In genomic region chr6:37306026-37306425, GRCh38 we compare ENCODE assay signal across 16 cellular contexts. TPM values are rescaled to one million over a fixed set of nuclear protein-coding genes. Genes with fewer than 3 reads are reported as not detected.
A peak's percentile ranks its signal among the peaks of the same experiment; 100 is the strongest.
DNase-seq lines count a peak whose midpoint lies in the region; ATAC-seq and TF ChIP-seq lines count a peak whose summit lies in the region.
"Had no signal": no experiment of that assay in that cellular context is flagged by ENCODE, and none has a peak within 500 bp of the region (broad histone marks: within the 10 kb centered on the region; RNA-seq: fewer than 3 reads in every experiment).

No MANE protein-coding gene starts in this region.

- POLR2A ChIA-PET in WTC11 (lab: Charles Lee), result no interaction called here

- peak; percentile 6 for DNase-seq in DMS79 treated with DMSO at 0.1 percent for 48 hours (lab: John Stamatoyannopoulos, UW)
- no peak for DNase-seq in DMS79 (lab: John Stamatoyannopoulos, UW)
- DNase-seq in MM.1S, result peak; percentile 58
- DNase-seq in WTC11 (ENCODE audit: low spot score), result no peak
- peak in 1 of 2 donors; percentile 39 for DNase-seq in foreskin keratinocyte
- no peak for DNase-seq in GM19238 (ENCODE audit: insufficient read length, low spot score)
- no peak for DNase-seq in NCI-H1105 (lab: John Stamatoyannopoulos, UW)
- DNase-seq in NCI-H69 (lab: John Stamatoyannopoulos, UW), result no peak
- DNase-seq: 8988T, HFFc6, MV-4-11, NCI-H1436, NCI-H2081, SHP77 had no signal

- H3K79me2 ChIP-seq in MM.1S (ENCODE audit: low read length), result no peaks in the 10 kb centered on the region

- no peaks in the 10 kb centered on the region for H3K9me3 Mint-ChIP-seq in WTC11
- H3K9me3 Mint-ChIP-seq: GM23338, HFFc6 had no signal

- H3K4me2 ChIP-seq in MM.1S (ENCODE audit: low read depth, low read length), result peak overlapping the region; percentile 42
- H3K4me2 ChIP-seq: BLaER1 treated with 17β-estradiol and CSF1 and Interleukin-3, amounts not matched to agents 10 nM and 100 nM; GM23338 had no signal

- no peak overlapping the region for H3K4me3 Mint-ChIP-seq in WTC11
- H3K4me3 Mint-ChIP-seq: GM23338, HFFc6 had no signal

- H3K36me3 Mint-ChIP-seq in WTC11, result peaks cover 21% of the 10 kb centered on the region; the same call in 1 of the 2 replicates

- H3F3A ChIP-seq in MM.1S (ENCODE audit: insufficient read depth, low read length), result peaks cover 13% of the 10 kb centered on the region

- no peaks in the 10 kb centered on the region for H3K36me3 ChIP-seq in MM.1S (replicated peaks; ENCODE audit: insufficient read depth, low read length)

- peak overlapping the region; percentile 27; the same call in 1 of the 2 replicates for H3K9ac ChIP-seq in MM.1S (ENCODE audit: low read length)
- H3K9ac ChIP-seq: BLaER1 treated with 17β-estradiol and CSF1 and Interleukin-3, amounts not matched to agents 10 nM and 100 nM had no signal

- no peaks in the 10 kb centered on the region for H4K20me1 ChIP-seq in MM.1S (ENCODE audit: insufficient read depth, low read length)
- H4K20me1 ChIP-seq: BLaER1 treated with 17β-estradiol and CSF1 and Interleukin-3, amounts not matched to agents 10 nM and 100 nM had no signal

- no peak overlapping the region for H2AFZ ChIP-seq in MM.1S (ENCODE audit: low read length)
- H2AFZ ChIP-seq: GM23338 had no signal

- H3K27me3 Mint-ChIP-seq in WTC11 (ENCODE audit: low read depth), result no peaks in the 10 kb centered on the region

- ATAC-seq in WTC11 (no peak), foreskin keratinocyte (peak; percentile 32)

- no peaks in the 10 kb centered on the region for H3K9me3 ChIP-seq in MM.1S (replicated peaks; ENCODE audit: insufficient read depth, low read length)
- H3K9me3 ChIP-seq: BLaER1 treated with 17β-estradiol and CSF1 and Interleukin-3, amounts not matched to agents 10 nM and 100 nM had no signal

- peak overlapping the region; percentile 84 for H3K27ac ChIP-seq in MM.1S (ENCODE audit: low read length)
- no peak overlapping the region for H3K27ac ChIP-seq in foreskin keratinocyte
- H3K27ac ChIP-seq: BLaER1 treated with 17β-estradiol and CSF1 and Interleukin-3, amounts not matched to agents 10 nM and 100 nM had no signal

- TF ChIP-seq CTCF in MM.1S (IDR thresholded peaks at IDR 0.05; ENCODE audit: low read length) (no peak), WTC11 (IDR thresholded peaks at IDR 0.05) (no peak), foreskin keratinocyte (conservative IDR thresholded peaks at IDR 0.05) (no peak)

- peak overlapping the region; percentile 75 for H3K27ac Mint-ChIP-seq in WTC11
- H3K27ac Mint-ChIP-seq: GM23338, HFFc6 had no signal

- CTCF ChIA-PET in WTC11 (lab: Charles Lee), result interaction anchor here (1.1 kb wide), 1 partner anchor 9 kb away, joined by 5 read pairs; no protein-coding TSS in a partner anchor

- no peaks in the 10 kb centered on the region for H3K9me2 ChIP-seq in MM.1S (replicated peaks; ENCODE audit: insufficient read depth, low read length)

- H3K4me1 ChIP-seq in MM.1S (ENCODE audit: low read length) (peaks cover 47% of the 10 kb centered on the region), foreskin keratinocyte (no peaks in the 10 kb centered on the region)

- no peak overlapping the region for H3K4me3 ChIP-seq in MM.1S (ENCODE audit: low read length)
- H3K4me3 ChIP-seq: BLaER1 treated with 17β-estradiol and CSF1 and Interleukin-3, amounts not matched to agents 10 nM and 100 nM; GM23338 had no signal

- H3K27me3 ChIP-seq in MM.1S (replicated peaks; ENCODE audit: insufficient read depth, low read length) (no peaks in the 10 kb centered on the region), foreskin keratinocyte (no peaks in the 10 kb centered on the region)
- H3K27me3 ChIP-seq: BLaER1 treated with 17β-estradiol and CSF1 and Interleukin-3, amounts not matched to agents 10 nM and 100 nM had no signal

- H3K4me1 Mint-ChIP-seq in WTC11, result no peaks in the 10 kb centered on the region
- H3K4me1 Mint-ChIP-seq: GM23338 had no signal

TF ChIP-seq in WTC11, 78 proteins besides CTCF, POLR2A, EP300 and RAD21:
- TF ChIP-seq JAZF1 (CRISPR knock-in tag; IDR thresholded peaks at IDR 0.05) (no peak), ZNF512 (CRISPR knock-in tag; IDR thresholded peaks at IDR 0.05; ENCODE audit: borderline replicate concordance) (no peak), USF1 (CRISPR knock-in tag; IDR thresholded peaks at IDR 0.05) (no peak), GRHL2 (CRISPR knock-in tag; IDR thresholded peaks at IDR 0.05; ENCODE audit: insufficient replicate concordance, severe bottlenecking) (no peak), ZNF317 (CRISPR knock-in tag; IDR thresholded peaks at IDR 0.05; ENCODE audit: borderline replicate concordance, low read depth) (no peak), TEAD4 (CRISPR knock-in tag; IDR thresholded peaks at IDR 0.05) (no peak), ELF4 (CRISPR knock-in tag; IDR thresholded peaks at IDR 0.05; ENCODE audit: low read depth) (no peak), CBFB (CRISPR knock-in tag; IDR thresholded peaks at IDR 0.05; ENCODE audit: low read depth) (no peak)

RNA-seq across cellular contexts. Expression of gene RNF8, which starts 47.8 kb away (rescaled TPM):
- total RNA-seq in WTC11 (2021) (33.1 to 35.9 TPM (median 33.3 TPM) in 3 replicates), foreskin keratinocyte (32.3 and 34.0 TPM in 2 replicates)
- polyA plus RNA-seq in foreskin keratinocyte, result 22.3 and 25.2 TPM in 2 replicates

RNA-seq across cellular contexts. Expression of gene TMEM217, which starts 48.1 kb away (rescaled TPM):
- total RNA-seq in WTC11 (2021) (0.55 to 0.99 TPM (median 0.61 TPM) in 3 replicates), foreskin keratinocyte (0.63 and 0.78 TPM in 2 replicates)
- polyA plus RNA-seq in foreskin keratinocyte, result 0.44 and 0.60 TPM in 2 replicates
- total RNA-seq: GM23338 had no signal

RNA-seq across cellular contexts. Expression of gene TBC1D22B, which starts 48.5 kb away (rescaled TPM):
- total RNA-seq in WTC11 (2021) (16.4 to 18.7 TPM (median 16.7 TPM) in 3 replicates), foreskin keratinocyte (11.0 and 11.1 TPM in 2 replicates)
- 6.3 and 7.3 TPM in 2 replicates for polyA plus RNA-seq in foreskin keratinocyte

Comparison
In these comparisons a context has a peak if more than half of its experiments do, and no peak if none do; other contexts are left out.
1. DNase-seq: peak in DMS79 treated with DMSO at 0.1 percent for 48 hours (single experiment) and MM.1S (single experiment); none in DMS79 (single experiment), WTC11 (single experiment), GM19238 (single experiment), NCI-H1105 (single experiment) and NCI-H69 (single experiment).